8 cellular contexts compared by ENCODE assay signal in genomic region chr6:158644227-158645063, GRCh38. TPM values are rescaled to one million over a fixed set of nuclear protein-coding genes. Genes with fewer than 3 reads are reported as not detected.
DNase-seq lines count a peak whose midpoint lies in the region; ATAC-seq and TF ChIP-seq lines count a peak whose summit lies in the region.

DYNLT1 (minus strand) TSS chr6:158644743; CDS start chr6:158644708, 35 bp downstream.

- H3K27me3 Mint-ChIP-seq in activated CD8-positive, alpha-beta T cell treated with anti-CD3 and anti-CD28 coated beads, Interleukin-2, amount 10 ng/mL, durations not matched to agents 7 days and 5 days (ENCODE audit: low read depth): no peaks in the 10 kb centered on the region

- H3K4me1 Mint-ChIP-seq in activated CD8-positive, alpha-beta T cell treated with anti-CD3 and anti-CD28 coated beads, Interleukin-2, amount 10 ng/mL, durations not matched to agents 7 days and 5 days (ENCODE audit: low read depth): peaks cover 71% of the 10 kb centered on the region

- peaks cover 43% of the 10 kb centered on the region for H3K36me3 Mint-ChIP-seq in activated CD8-positive, alpha-beta T cell treated with anti-CD3 and anti-CD28 coated beads, Interleukin-2, amount 10 ng/mL, durations not matched to agents 7 days and 5 days (ENCODE audit: low read depth)

- no peaks in the 10 kb centered on the region for H3K36me3 ChIP-seq in ectodermal cell (ENCODE audit: control insufficient read depth, insufficient read depth, low read length)
- no peaks in the 10 kb centered on the region for H3K36me3 ChIP-seq in lower lobe of right lung

- DNase-seq in CD1c-positive myeloid dendritic cell (ENCODE audit: extremely low spot score) (peak; percentile 95), NCI-H82 (lab: John Stamatoyannopoulos, UW) (peak; percentile 95), lower lobe of right lung (peak; percentile 95)
- DNase-seq in activated CD8-positive, alpha-beta T cell treated with anti-CD3 and anti-CD28 coated beads, Interleukin-2, amount 10 ng/mL, durations not matched to agents 7 days and 5 days: peak; percentile 91
- peak; percentile 81 to 90 (median 87) for DNase-seq in stimulated activated CD4-positive, alpha-beta T cell treated with anti-CD3 and anti-CD28 coated beads, TNF-alpha, amount 100 ng/mL, for 24 hours (ENCODE audit: low read depth in 3 of 3)

- intact Hi-C loops in lower lobe of right lung (cut with DNase I): no loop called here

- POLR2A ChIA-PET in activated CD8-positive, alpha-beta T cell treated with anti-CD3 and anti-CD28 coated beads, Interleukin-2, amount 10 ng/mL, durations not matched to agents 7 days and 5 days (lab: Charles Lee): interaction anchor here (0.6 to 4.2 kb wide), 18 partner anchors 8 to 558 kb away, joined by 3 to 46 read pairs (median 4); partner anchors contain the start of genes TAGAP and TMEM181

- H3K4me3 Mint-ChIP-seq in activated CD8-positive, alpha-beta T cell treated with anti-CD3 and anti-CD28 coated beads, Interleukin-2, amount 10 ng/mL, durations not matched to agents 7 days and 5 days: peak within 1 kb of the TSS; percentile 99

- TF ChIP-seq CTCF in lower lobe of right lung (IDR thresholded peaks at IDR 0.05): no peak

- CTCF ChIA-PET in activated CD8-positive, alpha-beta T cell treated with anti-CD3 and anti-CD28 coated beads, Interleukin-2, amount 10 ng/mL, durations not matched to agents 7 days and 5 days (lab: Charles Lee): interaction anchor here (1.0 to 4.8 kb wide), 8 partner anchors 9 to 430 kb away, joined by 3 to 44 read pairs (median 6); no protein-coding TSS in a partner anchor

- H3K4me3 ChIP-seq in ectodermal cell (ENCODE audit: insufficient read depth, low read depth, low read length) (peak within 1 kb of the TSS; percentile 97), lower lobe of right lung (peak within 1 kb of the TSS; percentile 97)

- H3K9me3 ChIP-seq in ectodermal cell (ENCODE audit: control insufficient read depth, low read length) (no peaks in the 10 kb centered on the region), lower lobe of right lung (no peaks in the 10 kb centered on the region)

- H3K4me1 ChIP-seq in ectodermal cell (ENCODE audit: control insufficient read depth, insufficient read depth, low read length) (peaks cover 15% of the 10 kb centered on the region), lower lobe of right lung (peaks cover 54% of the 10 kb centered on the region)

- no peaks in the 10 kb centered on the region for H3K9me3 Mint-ChIP-seq in activated CD8-positive, alpha-beta T cell treated with anti-CD3 and anti-CD28 coated beads, Interleukin-2, amount 10 ng/mL, durations not matched to agents 7 days and 5 days (ENCODE audit: insufficient read depth)

- peak within 1 kb of the TSS; percentile 79 for H3K27ac ChIP-seq in ectodermal cell (ENCODE audit: insufficient read depth, low read depth, low read length, poor library complexity, severe bottlenecking)
- peak within 1 kb of the TSS; percentile 99 for H3K27ac ChIP-seq in lower lobe of right lung

- H3K27me3 ChIP-seq in ectodermal cell (ENCODE audit: control insufficient read depth, insufficient read depth, low read length, poor library complexity, severe bottlenecking): peaks cover 9% of the 10 kb centered on the region
- no peaks in the 10 kb centered on the region for H3K27me3 ChIP-seq in lower lobe of right lung (ENCODE audit: low read depth)

- H3K27ac Mint-ChIP-seq in activated CD8-positive, alpha-beta T cell treated with anti-CD3 and anti-CD28 coated beads, Interleukin-2, amount 10 ng/mL, durations not matched to agents 7 days and 5 days: peak within 1 kb of the TSS; percentile 97

- ATAC-seq in GM19351 (IDR thresholded peaks at IDR 0.05; ENCODE audit: unreplicated experiment): peak; percentile 55
- peak; percentile 59 for ATAC-seq in HG03520 (IDR thresholded peaks at IDR 0.05; ENCODE audit: unreplicated experiment)
- peak; percentile 74 for ATAC-seq in activated CD8-positive, alpha-beta T cell treated with anti-CD3 and anti-CD28 coated beads, Interleukin-2, amount 10 ng/mL, durations not matched to agents 7 days and 5 days
- ATAC-seq in lower lobe of right lung: peak; percentile 94 to 97

- WGBS in ectodermal cell, 2 experiments: 0% methylated on average over 82 of the region's 82 CpGs

RNA-seq across cellular contexts. Expression of gene DYNLT1, which starts in this region (rescaled TPM):
- 10 to 100 TPM; 79.0 to 86.4 TPM for total RNA-seq in activated CD8-positive, alpha-beta T cell treated with anti-CD3 and anti-CD28 coated beads, Interleukin-2, amount 10 ng/mL, durations not matched to agents 7 days and 5 days
- 109 TPM for polyA plus RNA-seq in ectodermal cell (2013, experiment 1 of 4)
- polyA plus RNA-seq in ectodermal cell (2013, experiment 2 of 4): 114 TPM
- polyA plus RNA-seq in ectodermal cell (2013, experiment 3 of 4): 128 TPM
- polyA plus RNA-seq in ectodermal cell (2013, experiment 4 of 4): 147 TPM
- 101 TPM for total RNA-seq in lower lobe of right lung

Comparison
In these comparisons a context has a peak if more than half of its experiments do, and no peak if none do; other contexts are left out.
1. Peak in every context shown above with its lines: DNase-seq, ATAC-seq, H3K4me3 ChIP-seq and H3K27ac ChIP-seq.